In the genomic region with DNA sequence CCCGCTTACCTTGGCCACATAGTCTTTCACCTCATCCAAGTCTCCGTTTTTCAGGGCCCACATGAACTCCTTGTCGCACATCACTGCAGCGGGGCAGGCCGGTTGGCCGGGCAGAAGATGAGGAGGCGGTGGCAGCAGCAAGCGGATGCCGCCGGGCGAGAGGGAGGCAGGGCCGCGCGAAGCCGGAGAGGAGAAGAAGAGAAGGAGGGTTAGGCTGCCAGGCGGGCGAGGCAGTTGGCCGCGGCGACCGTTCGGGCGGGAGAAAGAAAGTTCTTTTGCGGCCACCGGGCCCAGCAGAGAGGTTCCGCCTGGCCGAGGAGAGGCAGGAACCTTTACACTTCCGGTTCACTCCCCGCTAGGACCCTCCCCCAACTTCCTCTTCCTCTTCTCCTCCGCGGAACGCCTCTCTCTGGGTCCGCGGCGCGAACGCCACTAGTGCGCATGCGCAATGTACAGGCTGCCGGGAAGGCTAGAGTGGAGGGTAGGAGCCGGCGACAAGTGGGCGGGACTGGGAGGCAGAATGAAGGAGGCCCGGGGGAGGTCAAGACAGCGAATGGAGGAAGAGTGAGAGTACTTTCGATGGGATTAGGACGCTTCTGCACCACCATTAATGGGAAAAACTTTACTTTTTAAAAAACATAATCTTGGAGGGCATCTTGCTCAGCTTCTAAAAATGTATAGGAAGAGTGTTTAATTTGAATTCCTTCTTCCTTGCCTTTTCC, we compare ENCODE assay signal across 8 cellular contexts. TPM values are rescaled to one million over a fixed set of nuclear protein-coding genes. Genes with fewer than 3 reads are reported as not detected.
DNase-seq lines count a peak whose midpoint lies in the region; ATAC-seq, FAIRE-seq and TF ChIP-seq lines count a peak whose summit lies in the region.

A gene with protein sequence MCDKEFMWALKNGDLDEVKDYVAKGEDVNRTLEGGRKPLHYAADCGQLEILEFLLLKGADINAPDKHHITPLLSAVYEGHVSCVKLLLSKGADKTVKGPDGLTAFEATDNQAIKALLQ (minus strand): TSS at position 340 of the 722 bp plus-strand sequence. CDS start 259 bp downstream, at position 81.

- H3K4me3 ChIP-seq in OCI-LY7 (ENCODE audit: low read depth, low read length, poor library complexity, severe bottlenecking) (peak within 1 kb of the TSS; percentile 97), endothelial cell of umbilical vein (replicated peaks in 1 of 3; ENCODE audit: insufficient read depth in 1 of 3, low read depth in 1 of 3, low read length in 3 of 3) (peak within 1 kb of the TSS; percentile 90 to 96 (median 91))

- FAIRE-seq in D721Med (lab: Jason Lieb, UNC), result no peak
- peak; percentile 91 for FAIRE-seq in endothelial cell of umbilical vein (lab: Jason Lieb, UNC)

- H3K4me1 ChIP-seq in OCI-LY7 (ENCODE audit: insufficient read depth, low read length, poor library complexity, severe bottlenecking) (peaks cover 54% of the 10 kb centered on the region), endothelial cell of umbilical vein (ENCODE audit: control insufficient read depth, extremely low read depth, insufficient read depth, low read length) (peaks cover 53% of the 10 kb centered on the region)

- H3K4me2 ChIP-seq in OCI-LY7 (ENCODE audit: low read length), result peak within 1 kb of the TSS; percentile 98
- H3K4me2 ChIP-seq in endothelial cell of umbilical vein (ENCODE audit: insufficient read depth, low read length), result peak within 1 kb of the TSS; percentile 98

- dilution Hi-C loops in endothelial cell of umbilical vein (cut with MboI; ENCODE audit: extremely low pct_ligation_motif_present, low sequenced_read_pairs), result no loop called here

- H3K27ac ChIP-seq in OCI-LY7 (ENCODE audit: low read depth, low read length, poor library complexity, severe bottlenecking), result peak within 1 kb of the TSS; percentile 93
- peak within 1 kb of the TSS; percentile 81 for H3K27ac ChIP-seq in endothelial cell of umbilical vein (ENCODE audit: insufficient read depth, low read depth, low read length)

- POLR2A ChIA-PET in OCI-LY7 (lab: Charles Lee) (interaction anchor here (0.6 to 4.5 kb wide), 5 partner anchors 9 to 651 kb away, joined by 3 to 40 read pairs (median 3); no protein-coding TSS in a partner anchor), endothelial cell of umbilical vein (lab: Charles Lee) (no interaction called here)

- H3K79me2 ChIP-seq in OCI-LY7 (ENCODE audit: insufficient read depth, low read depth, low read length) (peaks cover 62% of the 10 kb centered on the region), endothelial cell of umbilical vein (ENCODE audit: control insufficient read depth, insufficient read depth, low read length) (peaks cover 49% of the 10 kb centered on the region)

- peak; percentile 51 for ATAC-seq in GM21526 (IDR thresholded peaks at IDR 0.05; ENCODE audit: low FRiP score, unreplicated experiment)

- H3K9ac ChIP-seq in endothelial cell of umbilical vein (replicated peaks; ENCODE audit: extremely low read depth, insufficient read depth, low read length), result peak within 1 kb of the TSS; percentile 93

- CTCF ChIA-PET in OCI-LY7 (lab: Charles Lee; ENCODE audit: unreplicated experiment) (interaction anchor here (0.9 kb wide), 1 partner anchor 10 kb away, joined by 3 read pairs; no protein-coding TSS in a partner anchor), endothelial cell of umbilical vein (lab: Charles Lee) (interaction anchor here (1.0 kb wide), 1 partner anchor 304 kb away, joined by 3 read pairs; no protein-coding TSS in a partner anchor)

- H3K9me1 ChIP-seq in endothelial cell of umbilical vein (replicated peaks; ENCODE audit: control insufficient read depth, extremely low read depth, insufficient read depth, low read length), result no peaks in the 10 kb centered on the region

- H3K36me3 ChIP-seq in OCI-LY7 (ENCODE audit: insufficient read depth, low read length) (peaks cover 40% of the 10 kb centered on the region), endothelial cell of umbilical vein (ENCODE audit: control insufficient read depth in 2 of 2, extremely low read depth in 1 of 2, insufficient read depth in 2 of 2, low read length in 2 of 2) (no peaks in the 10 kb centered on the region)

- BruUV-seq in OCI-LY7 (replicated peaks; lab: Mats Ljungman, UMichigan) (no TSS peak), endothelial cell of umbilical vein (replicated peaks; lab: Mats Ljungman, UMichigan) (no TSS peak)

- intact Hi-C loops in OCI-LY7 (cut with micrococcal nuclease; ENCODE audit: unreplicated experiment), result loop anchor here (1.0 to 10.0 kb wide), 4 partner anchors 11 to 816 kb away; no protein-coding TSS in a partner anchor
- intact Hi-C loops in endothelial cell of umbilical vein (cut with micrococcal nuclease), result loop anchor here (1.0 to 5.0 kb wide), 3 partner anchors 34 to 1360 kb away; a partner anchor contains a TSS

- no peaks in the 10 kb centered on the region for H3K27me3 ChIP-seq in endothelial cell of umbilical vein (ENCODE audit: control insufficient read depth in 2 of 2, insufficient read depth in 2 of 2, low read length in 2 of 2)

- TF ChIP-seq POLR2A in endothelial cell of umbilical vein (IDR thresholded peaks at IDR 0.05; ENCODE audit: low read depth, low read length), result peak; percentile 71

- no peak for TF ChIP-seq CTCF in D721Med (IDR thresholded peaks at IDR 0.05; ENCODE audit: insufficient read depth, missing control alignments)
- TF ChIP-seq CTCF in OCI-LY7 (conservative IDR thresholded peaks at IDR 0.05; ENCODE audit: low read length), result no peak
- TF ChIP-seq CTCF in endothelial cell of umbilical vein (IDR thresholded peaks at IDR 0.05; ENCODE audit: extremely low read depth in 1 of 2, insufficient read depth in 1 of 2, low read depth in 1 of 2, low read length in 2 of 2), result no peak

- peak; percentile 77 for DNase-seq in D721Med (ENCODE audit: insufficient read length, low spot score)
- peak; percentile 85 for DNase-seq in HuH-7.5 (ENCODE audit: low spot score)
- DNase-seq in OCI-LY7 (ENCODE audit: low spot score), result peak; percentile 98
- DNase-seq in activated T-cell treated with anti-CD3 and anti-CD28 coated beads for 1 hour (ENCODE audit: low read depth), result peak; percentile 96
- DNase-seq in endothelial cell of umbilical vein (ENCODE audit: low read depth, low spot score), result peak; percentile 98
- DNase-seq in midbrain (lab: John Stamatoyannopoulos, UW), result peak; percentile 97
- peak; percentile 93 to 96 for DNase-seq in stimulated activated CD8-positive, alpha-beta memory T cell treated with anti-CD3 and anti-CD28 coated beads, Interleukin-2, amount 100 ng/mL, for 1 hour (ENCODE audit: low read depth in 2 of 2)

- no peaks in the 10 kb centered on the region for H3K9me2 ChIP-seq in OCI-LY7 (ENCODE audit: insufficient read depth, low read length)

- H4K20me1 ChIP-seq in OCI-LY7 (ENCODE audit: insufficient read depth, low read length), result peaks cover 40% of the 10 kb centered on the region
- peaks cover 3% of the 10 kb centered on the region for H4K20me1 ChIP-seq in endothelial cell of umbilical vein (replicated peaks; ENCODE audit: control insufficient read depth, extremely low read depth, insufficient read depth, low read length)

- H3K9me3 ChIP-seq in OCI-LY7 (ENCODE audit: low read length), result no peaks in the 10 kb centered on the region
- H3K9me3 ChIP-seq in endothelial cell of umbilical vein (replicated peaks; ENCODE audit: control insufficient read depth, insufficient read depth, low read length), result no peaks in the 10 kb centered on the region

- H2AFZ ChIP-seq in OCI-LY7 (ENCODE audit: low read length) (peak within 1 kb of the TSS; percentile 96), endothelial cell of umbilical vein (ENCODE audit: low read depth, low read length) (peak within 1 kb of the TSS; percentile 69)

TF ChIP-seq in endothelial cell of umbilical vein, 7 proteins besides CTCF, POLR2A, EP300 and RAD21:
- TF ChIP-seq EZH2 (IDR thresholded peaks at IDR 0.05; ENCODE audit: borderline replicate concordance, low read depth, low read length, severe bottlenecking) (no peak), POLR2AphosphoS5 (IDR thresholded peaks at IDR 0.05; ENCODE audit: insufficient read depth, low read depth, low read length) (peak; percentile 68), MYC (IDR thresholded peaks at IDR 0.05; ENCODE audit: low read depth, low read length) (no peak), JUN (IDR thresholded peaks at IDR 0.05; ENCODE audit: borderline replicate concordance, insufficient read depth, insufficient read length, low read depth) (no peak), GATA2 (IDR thresholded peaks at IDR 0.05; ENCODE audit: insufficient read depth, insufficient read length, low read depth, low read length) (no peak)
- TF ChIP-seq, protein P1, sequence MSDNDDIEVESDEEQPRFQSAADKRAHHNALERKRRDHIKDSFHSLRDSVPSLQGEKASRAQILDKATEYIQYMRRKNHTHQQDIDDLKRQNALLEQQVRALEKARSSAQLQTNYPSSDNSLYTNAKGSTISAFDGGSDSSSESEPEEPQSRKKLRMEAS (IDR thresholded peaks at IDR 0.05; ENCODE audit: insufficient read depth, insufficient read length), result no peak

RNA-seq across cellular contexts. Expression of the gene that starts here (rescaled TPM):
- total RNA-seq in OCI-LY7 (2014; rRNA removed; shearing (Covaris generic)), result 83.9 and 91.3 TPM in 2 replicates
- 281 and 346 TPM in 2 replicates for total RNA-seq in OCI-LY7 (2022)
- 171 and 174 TPM in 2 replicates for total RNA-seq in endothelial cell of umbilical vein
- 47.9 and 58.1 TPM in 2 replicates for polyA plus RNA-seq in endothelial cell of umbilical vein
- polyA plus RNA-seq in endothelial cell of umbilical vein (2011; cell fraction: cytosol; rRNA removed), result 70.4 and 74.5 TPM in 2 replicates
- polyA plus RNA-seq in endothelial cell of umbilical vein (2011; cell fraction: nucleus; rRNA removed), result 25.0 and 30.1 TPM in 2 replicates
- polyA plus RNA-seq in endothelial cell of umbilical vein (2012), result 127 and 173 TPM in 2 replicates
- 146 and 167 TPM in 2 replicates for polyA minus RNA-seq in endothelial cell of umbilical vein
- polyA minus RNA-seq in endothelial cell of umbilical vein (2011; cell fraction: cytosol; rRNA and poly(A)+ RNA removed), result 98.7 TPM
- 50.6 and 82.3 TPM in 2 replicates for polyA minus RNA-seq in endothelial cell of umbilical vein (2011; cell fraction: nucleus; rRNA and poly(A)+ RNA removed)

Comparison
In these comparisons a context has a peak if more than half of its experiments do, and no peak if none do; other contexts are left out.
1. Peak in every context shown above with its lines: DNase-seq, ATAC-seq, H3K4me3 ChIP-seq and H3K27ac ChIP-seq.